19 cellular contexts compared by ENCODE assay signal in genomic region chr9:131438190-131438589, GRCh38. TPM values are rescaled to one million over a fixed set of nuclear protein-coding genes. Genes with fewer than 3 reads are reported as not detected.
DNase-seq lines count a peak whose midpoint lies in the region; ATAC-seq and TF ChIP-seq lines count a peak whose summit lies in the region.
"Had no signal": no experiment of that assay in that cellular context is flagged by ENCODE, and none has a peak within 500 bp of the region (broad histone marks: within the 10 kb centered on the region; RNA-seq: fewer than 3 reads in every experiment).

No MANE protein-coding gene starts in this region.

- peak overlapping the region; percentile 60 for H3K27ac Mint-ChIP-seq in stimulated activated naive CD8-positive, alpha-beta T cell treated with anti-CD3 and anti-CD28 coated beads, Interleukin-15, Interleukin-2, amounts not matched to agents 100 ng/mL and 50 ng/mL, for 24 hours
- H3K27ac Mint-ChIP-seq in WTC11 (peak overlapping the region; percentile 92), glutamatergic neuron (ENCODE audit: unreplicated experiment) (peak overlapping the region; percentile 6)
- H3K27ac Mint-ChIP-seq: activated CD4-positive, alpha-beta T cell treated with anti-CD3 and anti-CD28 coated beads, Interleukin-2, amount 10 ng/mL, durations not matched to agents 7 days and 5 days had no signal

- POLR2A ChIA-PET in WTC11 (lab: Charles Lee): no interaction called here

- H3K4me3 ChIP-seq in thymus (ENCODE audit: low read length): no peak overlapping the region
- H3K4me3 ChIP-seq: upper lobe of left lung had no signal

- no peak for DNase-seq in stimulated activated naive CD8-positive, alpha-beta T cell treated with anti-CD3 and anti-CD28 coated beads, Interleukin-15, Interleukin-2, amounts not matched to agents 100 U/mL and 50 U/mL, for 24 hours
- DNase-seq in WTC11 (ENCODE audit: low spot score): no peak
- DNase-seq in glutamatergic neuron: no peak
- DNase-seq: activated CD4-positive, alpha-beta T cell treated with anti-CD3 and anti-CD28 coated beads, Interleukin-2, amount 10 ng/mL, durations not matched to agents 7 days and 5 days; cerebellar nuclear complex; effector memory CD4-positive, alpha-beta T cell; GOT3; NCI-H2029 treated with DMSO at 0.1 percent for 48 hours; posterior cingulate gyrus; SIG-M5; T-cell; upper lobe of left lung had no signal

- ATAC-seq in stimulated activated naive CD8-positive, alpha-beta T cell treated with anti-CD3 and anti-CD28 coated beads, Interleukin-15, Interleukin-2, amounts not matched to agents 100 U/mL and 50 U/mL, for 24 hours: no peak
- ATAC-seq in WTC11 (no peak), GM19328 (IDR thresholded peaks at IDR 0.05; ENCODE audit: unreplicated experiment) (no peak), GM21381 (IDR thresholded peaks at IDR 0.05; ENCODE audit: unreplicated experiment) (no peak), HG02623 (IDR thresholded peaks at IDR 0.05; ENCODE audit: unreplicated experiment) (no peak)
- ATAC-seq: T-cell had no signal

- TF ChIP-seq CTCF in WTC11 (IDR thresholded peaks at IDR 0.05): no peak
- TF ChIP-seq CTCF in glutamatergic neuron (IDR thresholded peaks at IDR 0.05; ENCODE audit: partially characterized antibody, unreplicated experiment): no peak

- H3K4me1 Mint-ChIP-seq in stimulated activated naive CD8-positive, alpha-beta T cell treated with anti-CD3 and anti-CD28 coated beads, Interleukin-15, Interleukin-2, amounts not matched to agents 100 ng/mL and 50 ng/mL, for 24 hours (ENCODE audit: low read depth): peaks cover 35% of the 10 kb centered on the region
- H3K4me1 Mint-ChIP-seq in WTC11: peaks cover 57% of the 10 kb centered on the region
- H3K4me1 Mint-ChIP-seq in glutamatergic neuron (ENCODE audit: low read depth, unreplicated experiment): peaks cover 40% of the 10 kb centered on the region

- 99% methylated on average over 7 of the region's 7 CpGs for WGBS in thymus

- peaks cover 89% of the 10 kb centered on the region for H3K36me3 Mint-ChIP-seq in stimulated activated naive CD8-positive, alpha-beta T cell treated with anti-CD3 and anti-CD28 coated beads, Interleukin-15, Interleukin-2, amounts not matched to agents 100 ng/mL and 50 ng/mL, for 24 hours (ENCODE audit: low read depth)
- H3K36me3 Mint-ChIP-seq in WTC11: peaks cover 72% of the 10 kb centered on the region
- no peaks in the 10 kb centered on the region for H3K36me3 Mint-ChIP-seq in glutamatergic neuron (ENCODE audit: unreplicated experiment)

- no peak overlapping the region for H3K4me3 Mint-ChIP-seq in stimulated activated naive CD8-positive, alpha-beta T cell treated with anti-CD3 and anti-CD28 coated beads, Interleukin-15, Interleukin-2, amounts not matched to agents 100 ng/mL and 50 ng/mL, for 24 hours
- no peak overlapping the region for H3K4me3 Mint-ChIP-seq in WTC11
- peak overlapping the region; percentile 9 for H3K4me3 Mint-ChIP-seq in glutamatergic neuron (ENCODE audit: unreplicated experiment)
- H3K4me3 Mint-ChIP-seq: activated CD4-positive, alpha-beta T cell treated with anti-CD3 and anti-CD28 coated beads, Interleukin-2, amount 10 ng/mL, durations not matched to agents 7 days and 5 days; natural killer cell treated with Interleukin-12 subunit alpha and Interleukin-12 subunit beta and Interleukin-15 and Interleukin-18, amount 100 ng/mL, for 72 hours; T-cell had no signal

- H3K27me3 ChIP-seq in thymus (ENCODE audit: control insufficient read depth, insufficient read depth): no peaks in the 10 kb centered on the region
- H3K27me3 ChIP-seq: upper lobe of left lung had no signal

- CTCF ChIA-PET in WTC11 (lab: Charles Lee): interaction anchor here (0.7 to 2.7 kb wide), 4 partner anchors 36 to 89 kb away, joined by 4 to 7 read pairs (median 6); no protein-coding TSS in a partner anchor

- peak overlapping the region; percentile 20 for H3K27ac ChIP-seq in thymus (ENCODE audit: low read depth)
- H3K27ac ChIP-seq: KMS-11, upper lobe of left lung had no signal

- H3K9me3 ChIP-seq in thymus (ENCODE audit: control insufficient read depth): no peaks in the 10 kb centered on the region
- H3K9me3 ChIP-seq: upper lobe of left lung had no signal

- H3K9me3 Mint-ChIP-seq in stimulated activated naive CD8-positive, alpha-beta T cell treated with anti-CD3 and anti-CD28 coated beads, Interleukin-15, Interleukin-2, amounts not matched to agents 100 ng/mL and 50 ng/mL, for 24 hours: no peaks in the 10 kb centered on the region
- H3K9me3 Mint-ChIP-seq in WTC11 (no peaks in the 10 kb centered on the region), glutamatergic neuron (ENCODE audit: unreplicated experiment) (peaks cover 17% of the 10 kb centered on the region)
- H3K9me3 Mint-ChIP-seq: activated CD4-positive, alpha-beta T cell treated with anti-CD3 and anti-CD28 coated beads, Interleukin-2, amount 10 ng/mL, durations not matched to agents 7 days and 5 days; natural killer cell treated with Interleukin-12 subunit alpha and Interleukin-12 subunit beta and Interleukin-15 and Interleukin-18, amount 100 ng/mL, for 72 hours; T-cell had no signal

- H3K4me1 ChIP-seq in thymus (ENCODE audit: control insufficient read depth, insufficient read depth, low read length): no peaks in the 10 kb centered on the region

- no peaks in the 10 kb centered on the region for H3K27me3 Mint-ChIP-seq in stimulated activated naive CD8-positive, alpha-beta T cell treated with anti-CD3 and anti-CD28 coated beads, Interleukin-15, Interleukin-2, amounts not matched to agents 100 ng/mL and 50 ng/mL, for 24 hours
- H3K27me3 Mint-ChIP-seq in WTC11 (ENCODE audit: low read depth): no peaks in the 10 kb centered on the region
- H3K27me3 Mint-ChIP-seq in glutamatergic neuron (ENCODE audit: unreplicated experiment): peaks cover 8% of the 10 kb centered on the region
- H3K27me3 Mint-ChIP-seq: activated CD4-positive, alpha-beta T cell treated with anti-CD3 and anti-CD28 coated beads, Interleukin-2, amount 10 ng/mL, durations not matched to agents 7 days and 5 days; natural killer cell treated with Interleukin-12 subunit alpha and Interleukin-12 subunit beta and Interleukin-15 and Interleukin-18, amount 100 ng/mL, for 72 hours; T-cell had no signal

- peaks cover 67% of the 10 kb centered on the region for H3K36me3 ChIP-seq in thymus (ENCODE audit: control insufficient read depth, insufficient read depth)

TF ChIP-seq in WTC11, 78 proteins besides CTCF, POLR2A, EP300 and RAD21:
- TF ChIP-seq TEAD4 (CRISPR knock-in tag; IDR thresholded peaks at IDR 0.05) (no peak), ZNF423 (CRISPR knock-in tag; IDR thresholded peaks at IDR 0.05) (peak; percentile 46; the same call in 1 of the 2 replicates), ZNF425 (CRISPR knock-in tag; conservative IDR thresholded peaks at IDR 0.05) (no peak)

RNA-seq across cellular contexts. Expression of gene PRRC2B, which starts 44.3 kb away (rescaled TPM):
- 272 to 314 TPM (median 311 TPM) in 3 replicates for total RNA-seq in WTC11 (2021)
- 489 TPM for total RNA-seq in glutamatergic neuron (ENCODE audit: unreplicated experiment)
- 73.5 TPM for polyA plus RNA-seq in thymus

Comparison
In these comparisons a context has a peak if more than half of its experiments do, and no peak if none do; other contexts are left out.
1. H3K27ac Mint-ChIP-seq: peak in every context shown above with its lines; median percentile 92 in WTC11; 60 in stimulated activated naive CD8-positive, alpha-beta T cell treated with anti-CD3 and anti-CD28 coated beads, Interleukin-15, Interleukin-2, amounts not matched to agents 100 ng/mL and 50 ng/mL, for 24 hours; 6 in glutamatergic neuron.